ENCODE assay signal across 28 cellular contexts in genomic region chr17:49157784-49158183, GRCh38. TPM values are rescaled to one million over a fixed set of nuclear protein-coding genes. Genes with fewer than 3 reads are reported as not detected.
A peak's percentile ranks its signal among the peaks of the same experiment; 100 is the strongest.
DNase-seq lines count a peak whose midpoint lies in the region; ATAC-seq and TF ChIP-seq lines count a peak whose summit lies in the region.
"Had no signal": no experiment of that assay in that cellular context is flagged by ENCODE, and none has a peak within 500 bp of the region (broad histone marks: within the 10 kb centered on the region; RNA-seq: fewer than 3 reads in every experiment).

No MANE protein-coding gene starts in this region.

- H3K9ac ChIP-seq in PC-3 (ENCODE audit: low read length) (no peak overlapping the region), fibroblast of lung (ENCODE audit: insufficient read depth, low read length) (no peak overlapping the region)

- POLR2A ChIA-PET in PC-3 (lab: Charles Lee; ENCODE audit: unreplicated experiment), result interaction anchor here (0.7 kb wide), 1 partner anchor 19 kb away, joined by 7 read pairs; no protein-coding TSS in a partner anchor

- H3K9me2 ChIP-seq in PC-3 (replicated peaks; ENCODE audit: low read length), result no peaks in the 10 kb centered on the region

- no peaks in the 10 kb centered on the region for H4K20me1 ChIP-seq in PC-3 (ENCODE audit: low read length)
- no peaks in the 10 kb centered on the region for H4K20me1 ChIP-seq in fibroblast of lung (ENCODE audit: control insufficient read depth, extremely low read depth, insufficient read depth, low read length)

- TF ChIP-seq CTCF in PC-3 (conservative IDR thresholded peaks at IDR 0.05; ENCODE audit: low read depth, low read length), result no peak
- TF ChIP-seq CTCF in fibroblast of lung (conservative IDR thresholded peaks at IDR 0.05 in 1 of 2, IDR thresholded peaks at IDR 0.05 in 1 of 2; ENCODE audit: low read depth in 1 of 2, low read length in 2 of 2), result no peak

- H3K36me3 ChIP-seq in PC-3 (ENCODE audit: low read depth, low read length), result no peaks in the 10 kb centered on the region
- H3K36me3 ChIP-seq in fibroblast of lung (ENCODE audit: control insufficient read depth, insufficient read depth, low read length), result no peaks in the 10 kb centered on the region
- H3K36me3 ChIP-seq: vagina had no signal

- CTCF ChIA-PET in PC-3 (lab: Charles Lee), result no interaction called here

- peak; percentile 43; the same call in 1 of the 2 replicates for ATAC-seq in PC-3
- no peak for ATAC-seq in GM21515 (IDR thresholded peaks at IDR 0.05; ENCODE audit: unreplicated experiment)
- ATAC-seq in HG03460 (IDR thresholded peaks at IDR 0.05; ENCODE audit: unreplicated experiment), result no peak
- ATAC-seq: activated naive CD4-positive, alpha-beta T cell treated with anti-CD3 and anti-CD28 coated beads, Interleukin-2, amount 50 U/mL, for 72 hours; GM12878; T-cell had no signal

- H3K4me1 ChIP-seq in PC-3 (ENCODE audit: insufficient read depth, low read length), result 0 out of 2 replicates have a peak, but pooled peaks cover 8% of the 10 kb centered on the region
- H3K4me1 ChIP-seq in fibroblast of lung (ENCODE audit: control insufficient read depth, extremely low read depth, insufficient read depth, low read length), result peaks cover 2% of the 10 kb centered on the region
- H3K4me1 ChIP-seq: vagina had no signal

- intact Hi-C loops in PC-3 (cut with micrococcal nuclease), result no loop called here

- H3K27me3 ChIP-seq in PC-3 (ENCODE audit: low read length) (no peaks in the 10 kb centered on the region), fibroblast of lung (ENCODE audit: control insufficient read depth, insufficient read depth, low read length) (peaks cover 2% of the 10 kb centered on the region)
- H3K27me3 ChIP-seq: vagina had no signal

- H3K79me2 ChIP-seq in PC-3 (ENCODE audit: low read length) (no peaks in the 10 kb centered on the region), fibroblast of lung (ENCODE audit: control insufficient read depth, insufficient read depth, low read length) (no peaks in the 10 kb centered on the region)

- H3K4me3 ChIP-seq in PC-3 (ENCODE audit: low read length) (no peak overlapping the region), fibroblast of lung (replicated peaks in 1 of 4; ENCODE audit: control extremely low read depth in 1 of 4, insufficient read depth in 1 of 4, low read depth in 3 of 4, low read length in 4 of 4) (no peak overlapping the region)
- H3K4me3 ChIP-seq: GM12878, vagina had no signal

- no peak overlapping the region for H3K27ac ChIP-seq in PC-3 (ENCODE audit: low read length)
- no peak overlapping the region for H3K27ac ChIP-seq in fibroblast of lung (ENCODE audit: insufficient read depth, low read length)
- H3K27ac ChIP-seq: vagina had no signal

- H3K9me3 ChIP-seq in PC-3 (ENCODE audit: low read length) (no peaks in the 10 kb centered on the region), fibroblast of lung (ENCODE audit: control insufficient read depth, insufficient read depth, low read depth, low read length) (no peaks in the 10 kb centered on the region)
- H3K9me3 ChIP-seq: vagina had no signal

- no TSS peak for BruUV-seq in PC-3 (replicated peaks; lab: Mats Ljungman, UMichigan)

- DNase-seq in EH (ENCODE audit: low read depth) (peak; percentile 43), PC-3 (peak; percentile 39), fibroblast of lung (ENCODE audit: low read depth in 2 of 2) (no peak), mucosa of gallbladder (ENCODE audit: low spot score) (peak; percentile 45), NCI-H1092 treated with DMSO at 0.1 percent for 48 hours (lab: John Stamatoyannopoulos, UW) (no peak)
- DNase-seq in stimulated activated CD4-positive, alpha-beta T cell treated with anti-CD3 and anti-CD28 coated beads, Interleukin-4, amount 100 ng/mL, for 24 hours, result no peak
- DNase-seq: activated CD4-positive, alpha-beta memory T cell treated with anti-CD3 and anti-CD28 coated beads, Interleukin-2, amount 10 ng/mL, durations not matched to agents 7 days and 5 days; activated T-cell treated with anti-CD3 and anti-CD28 coated beads, Interleukin-2, amount 50 U/mL, for 48 hours; COR-L47; dermis blood vessel endothelial cell; GF-D8; NCI-H187; NCI-H510A; posterior cingulate gyrus; Right ventricle myocardium superior; small intestine; stimulated activated CD4-positive, alpha-beta T cell treated with anti-CD3 and anti-CD28 coated beads, Interleukin-4, amount 100 ng/mL, for 4 hours; T-cell had no signal

- H2AFZ ChIP-seq in PC-3 (ENCODE audit: low read length) (no peak overlapping the region), fibroblast of lung (ENCODE audit: low read length) (no peak overlapping the region)

- no peaks in the 10 kb centered on the region for H3F3A ChIP-seq in PC-3 (ENCODE audit: low read length, unreplicated experiment)

- H3K4me2 ChIP-seq in PC-3 (ENCODE audit: low read length) (no peak overlapping the region), fibroblast of lung (ENCODE audit: extremely low read depth, insufficient read depth, low read length) (peak overlapping the region; percentile 27)

RNA-seq across cellular contexts. Expression of gene B4GALNT2, which starts 25.2 kb away (rescaled TPM):
- 0.06 and 0.29 TPM in 2 replicates for total RNA-seq in PC-3 (2014; rRNA removed)
- under 0.01 TPM in 1 of 2 replicates, not detected in the other for total RNA-seq in fibroblast of lung
- 0.01 and 0.02 TPM in 2 replicates for polyA plus RNA-seq in fibroblast of lung
- not detected in 2 replicates for polyA plus RNA-seq in fibroblast of lung (2012)
- polyA minus RNA-seq in fibroblast of lung (ENCODE audit: low replicate concordance), result not detected in 2 replicates
- 4.6 TPM for total RNA-seq in mucosa of gallbladder
- total RNA-seq: activated CD4-positive, alpha-beta memory T cell treated with anti-CD3 and anti-CD28 coated beads, Interleukin-2, amount 10 ng/mL, durations not matched to agents 7 days and 5 days; glomerular endothelial cell; GM12878; mesenteric fat pad; Right ventricle myocardium superior; subcutaneous adipose tissue; vagina had no signal
- polyA plus RNA-seq: GM12878 had no signal

RNA-seq across cellular contexts. Expression of gene GNGT2, which starts 52.6 kb away (rescaled TPM):
- total RNA-seq in PC-3 (2014; rRNA removed) (0.40 TPM in 1 of 2 replicates, not detected in the other), fibroblast of lung (not detected in 2 replicates), mucosa of gallbladder (3.4 TPM)
- polyA plus RNA-seq in fibroblast of lung, result 3.7 TPM in 1 of 2 replicates, not detected in the other
- polyA plus RNA-seq in fibroblast of lung (2012), result 4.4 TPM in 1 of 2 replicates, not detected in the other
- polyA minus RNA-seq in fibroblast of lung (ENCODE audit: low replicate concordance), result 1.7 TPM in 1 of 2 replicates, not detected in the other
- total RNA-seq: MCF 10A had no signal
- polyA plus RNA-seq: keratinocyte had no signal

RNA-seq across cellular contexts. Expression of gene ABI3, which starts 52.7 kb away (rescaled TPM):
- total RNA-seq in PC-3 (2014; rRNA removed), result not detected in 2 replicates
- total RNA-seq in fibroblast of lung, result not detected in 2 replicates
- 1.3 TPM in 1 of 2 replicates, not detected in the other for polyA plus RNA-seq in fibroblast of lung
- 2.6 TPM in 1 of 2 replicates, not detected in the other for polyA plus RNA-seq in fibroblast of lung (2012)
- polyA minus RNA-seq in fibroblast of lung (ENCODE audit: low replicate concordance), result 3.8 TPM in 1 of 2 replicates, not detected in the other
- total RNA-seq in mucosa of gallbladder, result 15.8 TPM
- total RNA-seq: MCF 10A had no signal
- polyA plus RNA-seq: keratinocyte had no signal

Comparison
In these comparisons a context has a peak if more than half of its experiments do, and no peak if none do; other contexts are left out.
1. DNase-seq: peak in EH (single experiment), PC-3 (single experiment) and mucosa of gallbladder (single experiment); none in fibroblast of lung (0 of 2), NCI-H1092 treated with DMSO at 0.1 percent for 48 hours (single experiment) and stimulated activated CD4-positive, alpha-beta T cell treated with anti-CD3 and anti-CD28 coated beads, Interleukin-4, amount 100 ng/mL, for 24 hours (single experiment).
2. RNA of gene ABI3, which starts 52.7 kb away (total RNA-seq): 15.8 TPM in mucosa of gallbladder (single experiment); not detected in PC-3 and not detected in fibroblast of lung; every median in the first group is over 10 times any median in the second.